1 cellular context compared by ENCODE assay signal in the genomic region with DNA sequence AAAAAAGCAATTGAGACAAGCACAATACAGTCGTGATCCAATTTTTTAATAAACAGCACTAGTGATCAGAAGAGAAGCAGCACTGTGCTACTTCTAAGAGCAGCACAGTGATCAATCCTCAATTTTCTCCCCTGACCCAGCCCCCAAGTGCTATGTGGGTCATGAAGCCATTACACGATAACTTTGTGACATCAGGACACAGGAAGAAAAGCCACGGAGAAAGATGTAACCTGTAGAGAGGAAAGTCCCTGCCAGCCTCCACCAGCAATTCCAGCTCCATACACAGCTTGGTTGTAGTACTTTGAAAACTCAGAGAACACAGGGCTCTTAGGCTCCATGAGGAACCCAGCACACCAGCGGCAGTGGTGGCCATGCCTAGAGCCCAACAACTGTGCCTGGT.
TF ChIP-seq lines count a peak whose summit lies in the region.

No MANE protein-coding gene starts in this region.

TF ChIP-seq in WTC11, 78 proteins besides CTCF, POLR2A, EP300 and RAD21 (continued from another document):
- TF ChIP-seq, protein P1, sequence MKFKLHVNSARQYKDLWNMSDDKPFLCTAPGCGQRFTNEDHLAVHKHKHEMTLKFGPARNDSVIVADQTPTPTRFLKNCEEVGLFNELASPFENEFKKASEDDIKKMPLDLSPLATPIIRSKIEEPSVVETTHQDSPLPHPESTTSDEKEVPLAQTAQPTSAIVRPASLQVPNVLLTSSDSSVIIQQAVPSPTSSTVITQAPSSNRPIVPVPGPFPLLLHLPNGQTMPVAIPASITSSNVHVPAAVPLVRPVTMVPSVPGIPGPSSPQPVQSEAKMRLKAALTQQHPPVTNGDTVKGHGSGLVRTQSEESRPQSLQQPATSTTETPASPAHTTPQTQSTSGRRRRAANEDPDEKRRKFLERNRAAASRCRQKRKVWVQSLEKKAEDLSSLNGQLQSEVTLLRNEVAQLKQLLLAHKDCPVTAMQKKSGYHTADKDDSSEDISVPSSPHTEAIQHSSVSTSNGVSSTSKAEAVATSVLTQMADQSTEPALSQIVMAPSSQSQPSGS (CRISPR knock-in tag; IDR thresholded peaks at IDR 0.05; ENCODE audit: borderline replicate concordance, low read depth), result no peak
- TF ChIP-seq, protein P2, sequence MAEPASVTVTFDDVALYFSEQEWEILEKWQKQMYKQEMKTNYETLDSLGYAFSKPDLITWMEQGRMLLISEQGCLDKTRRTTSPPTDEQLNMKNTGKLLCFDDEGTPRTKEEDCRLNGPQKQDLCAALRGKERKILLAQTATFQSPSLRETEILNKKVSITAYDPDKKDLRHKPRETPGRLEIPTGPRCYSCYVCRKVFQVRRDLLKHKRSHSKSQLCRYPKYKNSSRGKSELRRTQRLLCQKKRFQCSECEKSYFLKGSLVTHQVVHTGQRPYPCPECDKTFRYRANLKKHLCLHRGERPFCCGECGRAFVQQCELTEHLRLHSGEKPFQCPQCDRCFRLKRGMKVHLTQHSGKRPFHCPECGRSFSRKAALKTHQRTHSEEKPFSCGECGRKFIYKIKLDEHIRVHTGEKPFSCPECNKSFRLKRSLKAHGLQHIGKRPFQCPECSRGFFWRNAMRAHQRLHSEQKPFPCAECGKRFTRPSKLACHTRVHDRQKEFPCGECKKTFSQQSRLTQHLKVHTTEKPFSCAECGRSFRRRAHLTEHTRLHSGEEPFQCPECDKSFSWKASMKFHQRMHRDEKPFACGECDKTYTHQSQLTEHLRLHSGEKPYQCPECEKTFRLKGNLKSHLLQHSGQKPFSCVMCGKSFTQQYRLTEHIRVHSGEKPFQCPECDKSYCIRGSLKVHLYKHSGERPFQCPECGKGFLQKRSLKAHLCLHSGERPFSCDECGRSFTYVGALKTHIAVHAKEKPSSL (CRISPR knock-in tag; conservative IDR thresholded peaks at IDR 0.05), result no peak
- no peak for TF ChIP-seq CREM (CRISPR knock-in tag; IDR thresholded peaks at IDR 0.05)
